Comparison of ENCODE assay signal across 8 cellular contexts in the genomic region with DNA sequence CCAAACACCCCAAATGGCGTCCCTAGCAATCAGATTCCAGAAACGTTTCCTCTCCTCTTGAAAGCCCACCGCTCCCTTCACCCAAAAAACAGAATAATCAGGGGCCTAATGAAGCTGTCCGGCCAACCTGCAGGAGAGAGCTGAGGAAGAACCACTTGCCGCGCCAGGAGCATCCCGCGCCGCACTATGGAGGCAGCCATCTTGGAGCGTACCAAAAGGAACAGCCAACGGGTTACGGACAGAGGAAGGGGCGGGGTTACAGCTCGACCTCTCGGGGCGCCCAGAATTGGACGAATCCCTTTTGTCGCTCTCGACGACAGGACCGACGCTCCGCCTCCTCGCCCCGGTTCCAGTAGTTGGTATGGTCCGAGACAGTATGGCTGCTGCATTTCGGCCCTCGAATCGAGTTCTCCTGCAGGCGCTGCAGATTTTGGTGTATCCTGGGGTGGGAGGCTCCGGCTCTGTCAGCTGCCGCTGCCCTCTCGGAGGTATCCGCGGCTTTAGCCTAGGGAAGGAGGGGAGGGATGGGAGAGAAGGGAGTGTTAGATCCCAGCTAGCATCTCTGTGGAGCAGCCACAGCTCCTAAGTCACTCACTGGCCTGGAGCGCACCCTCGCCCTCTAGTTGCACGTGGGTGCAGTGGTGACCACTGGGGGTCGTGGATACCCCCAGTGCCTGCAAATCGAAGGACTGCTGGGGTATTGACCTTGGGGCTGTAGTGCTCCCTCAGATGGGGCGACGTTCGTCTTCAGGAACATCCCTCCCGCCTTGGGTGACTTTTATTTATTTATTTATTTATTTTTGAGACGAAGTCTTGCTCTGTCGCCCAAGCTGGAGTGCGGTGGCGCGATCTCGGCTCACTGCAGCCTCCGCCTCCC. TPM values are rescaled to one million over a fixed set of nuclear protein-coding genes. Genes with fewer than 3 reads are reported as not detected.
A peak's percentile ranks its signal among the peaks of the same experiment; 100 is the strongest.
DNase-seq lines count a peak whose midpoint lies in the region; ATAC-seq and TF ChIP-seq lines count a peak whose summit lies in the region.

Gene MRPS27, minus strand, starts transcription at position 219 of the 877 bp plus-strand sequence. Its CDS starts 19 bp downstream, at position 200.
Gene PTCD2, plus strand, starts transcription at position 352 of the 877 bp plus-strand sequence. Its CDS starts 10 bp downstream, at position 362.

- H3K27me3 Mint-ChIP-seq in activated CD4-positive, alpha-beta T cell treated with anti-CD3 and anti-CD28 coated beads, Interleukin-2, amount 10 ng/mL, durations not matched to agents 24 days and 14 days: no peaks in the 10 kb centered on the region

- TF ChIP-seq CTCF in coronary artery (IDR thresholded peaks at IDR 0.05): no peak

- H3K27ac ChIP-seq in coronary artery: peak within 1 kb of the TSS; percentile 66 to 79

- intact Hi-C loops in activated CD4-positive, alpha-beta T cell treated with anti-CD3 and anti-CD28 coated beads, Interleukin-2, amount 10 ng/mL, durations not matched to agents 24 days and 14 days (cut with micrococcal nuclease): loop anchor here (1.0 kb wide), 1 partner anchor 12 kb away; no protein-coding TSS in a partner anchor
- intact Hi-C loops in left colon (cut with DNase I, micrococcal nuclease): no loop called here

- H3K9me3 Mint-ChIP-seq in activated CD4-positive, alpha-beta T cell treated with anti-CD3 and anti-CD28 coated beads, Interleukin-2, amount 10 ng/mL, durations not matched to agents 24 days and 14 days: no peaks in the 10 kb centered on the region

- H3K4me3 Mint-ChIP-seq in activated CD4-positive, alpha-beta T cell treated with anti-CD3 and anti-CD28 coated beads, Interleukin-2, amount 10 ng/mL, durations not matched to agents 24 days and 14 days: peak within 1 kb of the TSS; percentile 100

- H3K4me1 Mint-ChIP-seq in activated CD4-positive, alpha-beta T cell treated with anti-CD3 and anti-CD28 coated beads, Interleukin-2, amount 10 ng/mL, durations not matched to agents 24 days and 14 days: peaks cover 32% of the 10 kb centered on the region

- ATAC-seq in GM19324 (IDR thresholded peaks at IDR 0.05; ENCODE audit: low FRiP score, unreplicated experiment): peak; percentile 99
- peak; percentile 92 for ATAC-seq in HG03469 (IDR thresholded peaks at IDR 0.05; ENCODE audit: unreplicated experiment)
- ATAC-seq in left colon: peak; percentile 99

- H3K36me3 Mint-ChIP-seq in activated CD4-positive, alpha-beta T cell treated with anti-CD3 and anti-CD28 coated beads, Interleukin-2, amount 10 ng/mL, durations not matched to agents 24 days and 14 days (ENCODE audit: low read depth): peaks cover 37% of the 10 kb centered on the region

- H3K27ac Mint-ChIP-seq in activated CD4-positive, alpha-beta T cell treated with anti-CD3 and anti-CD28 coated beads, Interleukin-2, amount 10 ng/mL, durations not matched to agents 24 days and 14 days: peak within 1 kb of the TSS; percentile 96

- DNase-seq in C1 segment of cervical spinal cord (lab: John Stamatoyannopoulos, UW) (peak; percentile 26 to 95 (median 90)), NCI-H526 (lab: John Stamatoyannopoulos, UW) (peak; percentile 86 to 96), coronary artery (ENCODE audit: low spot score) (peak; percentile 97), left colon (peak; percentile 97 to 98)
- DNase-seq in activated CD4-positive, alpha-beta T cell treated with anti-CD3 and anti-CD28 coated beads, Interleukin-2, amount 10 ng/mL, durations not matched to agents 24 days and 14 days: peak; percentile 98
- DNase-seq in stimulated activated CD4-positive, alpha-beta T cell treated with anti-CD3 and anti-CD28 coated beads, Interleukin-1b, Interleukin-23, amount 100 ng/mL, for 48 hours: peak; percentile 96

- H3K4me3 ChIP-seq in coronary artery: peak within 1 kb of the TSS; percentile 84

RNA-seq across cellular contexts. Expression of gene MRPS27, which starts in this region (rescaled TPM):
- total RNA-seq in activated CD4-positive, alpha-beta T cell treated with anti-CD3 and anti-CD28 coated beads, Interleukin-2, amount 10 ng/mL, durations not matched to agents 24 days and 14 days: 96.5 and 98.7 TPM in 2 replicates
- 10 to 100 TPM; 35.6 to 40.6 TPM for total RNA-seq in left colon

RNA-seq across cellular contexts. Expression of gene PTCD2, which starts in this region (rescaled TPM):
- total RNA-seq in activated CD4-positive, alpha-beta T cell treated with anti-CD3 and anti-CD28 coated beads, Interleukin-2, amount 10 ng/mL, durations not matched to agents 24 days and 14 days: 13.6 and 15.1 TPM in 2 replicates
- 1 to 10 TPM; 4.3 to 5.7 TPM for total RNA-seq in left colon

Comparison
In these comparisons a context has a peak if more than half of its experiments do, and no peak if none do; other contexts are left out.
1. Peak in every context shown above with its lines: DNase-seq, ATAC-seq, H3K4me3 ChIP-seq and H3K27ac ChIP-seq.